Comparison of ENCODE assay signal across 8 cellular contexts in the genomic region with DNA sequence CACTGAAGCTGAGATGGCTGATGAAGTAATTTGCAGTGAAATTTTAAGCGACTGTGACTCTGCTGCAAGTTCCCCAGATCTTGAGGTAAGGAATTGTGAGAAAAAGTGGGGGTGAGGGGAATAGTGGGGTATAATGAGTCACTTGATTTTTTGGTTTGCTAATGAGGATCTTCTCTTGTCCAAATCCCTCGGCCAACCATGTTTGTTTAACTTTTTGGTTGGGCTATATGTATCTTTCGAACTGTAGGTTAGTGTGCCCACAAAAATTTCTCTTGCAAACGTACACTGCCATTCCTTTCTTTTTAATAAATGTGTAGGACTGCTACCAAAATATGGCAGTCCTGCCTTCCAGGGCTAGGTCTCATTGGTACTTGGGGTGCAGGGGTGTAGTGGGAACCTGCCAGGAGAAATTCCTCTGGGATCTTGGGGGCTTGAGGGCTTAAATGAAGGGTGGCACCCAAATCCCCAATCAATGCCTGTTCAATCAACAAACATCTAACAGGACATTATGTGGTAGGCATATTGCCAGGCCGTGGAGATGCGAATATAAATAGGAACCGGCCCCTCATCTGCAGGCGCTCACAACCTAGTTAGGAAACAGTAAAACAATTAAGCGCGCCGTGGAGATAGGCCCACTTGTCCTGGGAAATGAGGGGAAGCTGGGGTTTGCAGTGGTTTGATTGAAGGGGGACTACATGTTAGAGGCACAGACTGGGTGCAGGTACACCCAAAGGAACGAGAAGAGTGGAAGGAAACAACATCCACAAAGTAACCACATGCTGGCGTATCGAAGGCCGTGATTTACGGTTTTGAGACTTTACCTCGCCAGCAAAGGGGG. TPM values are rescaled to one million over a fixed set of nuclear protein-coding genes. Genes with fewer than 3 reads are reported as not detected.
A peak's percentile ranks its signal among the peaks of the same experiment; 100 is the strongest.
DNase-seq lines count a peak whose midpoint lies in the region; ATAC-seq, FAIRE-seq and TF ChIP-seq lines count a peak whose summit lies in the region.

No MANE protein-coding gene starts in this region.

- no peaks in the 10 kb centered on the region for H4K20me1 ChIP-seq in HCT116 (ENCODE audit: insufficient read depth)

- peaks cover 35% of the 10 kb centered on the region for H3K36me3 Mint-ChIP-seq in WTC11
- H3K36me3 Mint-ChIP-seq in glutamatergic neuron (ENCODE audit: unreplicated experiment) = no peaks in the 10 kb centered on the region

- peaks cover 19 to 30% of the 10 kb centered on the region in 2 experiments; a peak in 3 of 4 replicates for H3K36me3 ChIP-seq in HCT116 (ENCODE audit: control insufficient read depth in 1 of 2, insufficient read depth in 2 of 2, low read length in 2 of 2)

- peaks cover 35% of the 10 kb centered on the region for H3K79me2 ChIP-seq in HCT116 (ENCODE audit: insufficient read depth, low read length)

- no peaks in the 10 kb centered on the region for H3K9me3 ChIP-seq in HCT116 (ENCODE audit: control insufficient read depth in 1 of 2, insufficient read depth in 1 of 2, low read depth in 1 of 2, low read length in 2 of 2)

- RAD21 ChIA-PET in HCT116 (lab: Charles Lee; ENCODE audit: low non-redundant PET in 1 of 2, low total read pairs in 2 of 2, uncharacterized antibody in 2 of 2, unreplicated experiment in 2 of 2) = no interaction called here

- no peak for DNase-seq in HCT116 (ENCODE audit: low read depth, low spot score)
- DNase-seq in WTC11 (ENCODE audit: low spot score) = no peak
- no peak for DNase-seq in glutamatergic neuron
- DNase-seq in GM12891 (ENCODE audit: insufficient read length, low spot score) = no peak
- DNase-seq in cerebellar cortex (ENCODE audit: low spot score) = no peak
- DNase-seq in activated CD4-positive, CD25-positive, alpha-beta regulatory T cell treated with anti-CD3 and anti-CD28 coated beads, Interleukin-2, amount 50 U/mL, for 72 hours = no peak
- no peak for DNase-seq in SK-N-DZ (ENCODE audit: low spot score)

- H3K4me1 Mint-ChIP-seq in WTC11 (peaks cover 26% of the 10 kb centered on the region), glutamatergic neuron (ENCODE audit: low read depth, unreplicated experiment) (peaks cover 20% of the 10 kb centered on the region)

- H3K4me1 ChIP-seq in HCT116 (ENCODE audit: control insufficient read depth in 1 of 2, insufficient read depth in 2 of 2, low read length in 2 of 2) = peaks cover 12 to 23% of the 10 kb centered on the region in 2 experiments; a peak in 3 of 4 replicates

- H3K4me3 Mint-ChIP-seq in WTC11 (peak overlapping the region; percentile 96), glutamatergic neuron (ENCODE audit: unreplicated experiment) (peak overlapping the region; percentile 81)

- intact Hi-C loops in HCT116 (cut with micrococcal nuclease) = no loop called here

- BruUV-seq in HCT116 (replicated peaks; lab: Mats Ljungman, UMichigan) = no TSS peak

- CTCF ChIA-PET in HCT116 (lab: Charles Lee) (interaction anchor here (0.6 to 2.5 kb wide), 9 partner anchors 13 to 243 kb away, joined by 3 to 15 read pairs (median 7); partner anchors contain the start of gene BCL2L2), WTC11 (lab: Charles Lee) (interaction anchor here (1.1 to 4.5 kb wide), 12 partner anchors 13 to 262 kb away, joined by 3 to 39 read pairs (median 9); partner anchors contain the start of genes BCL2L2, CEBPE, HOMEZ and PPP1R3E)

- no peaks in the 10 kb centered on the region for H3K9me3 Mint-ChIP-seq in WTC11
- H3K9me3 Mint-ChIP-seq in glutamatergic neuron (ENCODE audit: unreplicated experiment) = peaks cover 13% of the 10 kb centered on the region

- peak overlapping the region; percentile 99 for H3K27ac Mint-ChIP-seq in WTC11
- peak overlapping the region; percentile 89 for H3K27ac Mint-ChIP-seq in glutamatergic neuron (ENCODE audit: unreplicated experiment)

- H3K4me2 ChIP-seq in HCT116 (ENCODE audit: low read length) = peak overlapping the region; percentile 70

- no peak for TF ChIP-seq RAD21 in HCT116 (IDR thresholded peaks at IDR 0.05; ENCODE audit: low read depth)

- peak overlapping the region; percentile 51 for H3K9ac ChIP-seq in HCT116 (ENCODE audit: low read length)

- TF ChIP-seq POLR2A in HCT116 (IDR thresholded peaks at IDR 0.05; ENCODE audit: borderline replicate concordance, extremely low read depth, insufficient read depth, insufficient read length) = no peak
- TF ChIP-seq POLR2A in GM12891 (IDR thresholded peaks at IDR 0.05; ENCODE audit: low read depth, low read length) = no peak

- H3K4me3 ChIP-seq in HCT116 (replicated peaks in 1 of 2; ENCODE audit: low read depth in 1 of 2, low read length in 2 of 2) = peak overlapping the region; percentile 44 to 98
- H3K4me3 ChIP-seq in skin epidermis = peak overlapping the region; percentile 12 to 96 (median 92)

- H2AFZ ChIP-seq in HCT116 (ENCODE audit: low read depth, low read length, poor library complexity, severe bottlenecking) = no peak overlapping the region

- H3K27me3 ChIP-seq in HCT116 (ENCODE audit: insufficient read depth, low read length) = no peaks in the 10 kb centered on the region

- ATAC-seq in HCT116 = no peak
- ATAC-seq in WTC11 = no peak

- no peaks in the 10 kb centered on the region for H3K9me2 ChIP-seq in HCT116 (ENCODE audit: insufficient read depth)

- no peak for FAIRE-seq in GM12891 (lab: Jason Lieb, UNC)

- POLR2A ChIA-PET in HCT116 (lab: Charles Lee) = interaction anchor here (1.5 to 2.8 kb wide), 4 partner anchors 13 to 34 kb away, joined by 6 to 21 read pairs (median 10); partner anchors contain the start of genes BCL2L2, HOMEZ and PPP1R3E
- POLR2A ChIA-PET in WTC11 (lab: Charles Lee) = interaction anchor here (1.0 to 2.7 kb wide), 6 partner anchors 14 to 218 kb away, joined by 4 to 32 read pairs (median 12); partner anchors contain the start of genes BCL2L2, HOMEZ and PPP1R3E

- H3K27me3 Mint-ChIP-seq in WTC11 (ENCODE audit: low read depth) = no peaks in the 10 kb centered on the region
- H3K27me3 Mint-ChIP-seq in glutamatergic neuron (ENCODE audit: unreplicated experiment) = peaks cover 14% of the 10 kb centered on the region

- H3K27ac ChIP-seq in HCT116 (ENCODE audit: low read depth, low read length) (peak overlapping the region; percentile 71), skin epidermis (peak overlapping the region in 20 of 21 experiments; percentile 66 to 99 (median 88))

- TF ChIP-seq CTCF in HCT116 (IDR thresholded peaks at IDR 0.05 in 2 of 3, conservative IDR thresholded peaks at IDR 0.05 in 1 of 3; ENCODE audit: borderline replicate concordance in 1 of 3, insufficient read depth in 1 of 3, low read depth in 2 of 3, low read length in 2 of 3) = no peak
- no peak for TF ChIP-seq CTCF in WTC11 (IDR thresholded peaks at IDR 0.05)
- no peak for TF ChIP-seq CTCF in glutamatergic neuron (IDR thresholded peaks at IDR 0.05; ENCODE audit: partially characterized antibody, unreplicated experiment)

TF ChIP-seq in HCT116, 20 proteins besides CTCF, POLR2A, EP300 and RAD21 (continues in another document):
- TF ChIP-seq CBX3 (IDR thresholded peaks at IDR 0.05; ENCODE audit: low read depth) = 0 out of 2 replicates have a peak, but pooled peaks have one; percentile 4
- no peak for TF ChIP-seq SRF (IDR thresholded peaks at IDR 0.05; ENCODE audit: low read depth)

TF ChIP-seq in WTC11, 78 proteins besides CTCF, POLR2A, EP300 and RAD21 (continues in another document):
- TF ChIP-seq SOX15 (CRISPR knock-in tag; IDR thresholded peaks at IDR 0.05) = no peak
- no peak for TF ChIP-seq GABPB1 (CRISPR knock-in tag; IDR thresholded peaks at IDR 0.05)
- no peak for TF ChIP-seq NFYB (CRISPR knock-in tag; conservative IDR thresholded peaks at IDR 0.05; ENCODE audit: low read depth)

TF ChIP-seq in GM12891, 5 proteins besides CTCF, POLR2A, EP300 and RAD21:
- TF ChIP-seq SPI1 (IDR thresholded peaks at IDR 0.05; ENCODE audit: low read depth, low read length) = no peak
- TF ChIP-seq POLR2AphosphoS5 (IDR thresholded peaks at IDR 0.05; ENCODE audit: low read depth, low read length) = no peak
- no peak for TF ChIP-seq POU2F2 (IDR thresholded peaks at IDR 0.05; ENCODE audit: low read depth, low read length)
- TF ChIP-seq TAF1 (IDR thresholded peaks at IDR 0.05; ENCODE audit: low read depth, low read length) = no peak
- no peak for TF ChIP-seq PAX5 (IDR thresholded peaks at IDR 0.05; ENCODE audit: insufficient read depth, low read length, severe bottlenecking)

RNA-seq across cellular contexts. Expression of gene PABPN1, which starts 1.3 kb away (rescaled TPM):
- total RNA-seq in HCT116 (2021; ENCODE audit: unreplicated experiment) (184 TPM), WTC11 (2021) (290 to 321 TPM (median 295 TPM) in 3 replicates), glutamatergic neuron (ENCODE audit: unreplicated experiment) (355 TPM)
- polyA plus RNA-seq in HCT116 (2012) = 131 and 143 TPM in 2 replicates
- polyA plus RNA-seq in GM12891 (2012; ENCODE audit: low read depth, missing spikeins) = 128 TPM
- 142 and 147 TPM in 2 replicates for polyA plus RNA-seq in SK-N-DZ (2014; cell fraction: cytosol; rRNA removed)
- polyA plus RNA-seq in SK-N-DZ (2014; cell fraction: nucleus; rRNA removed) = 567 and 701 TPM in 2 replicates

RNA-seq across cellular contexts. Expression of gene BCL2L2, which starts 13.3 kb away (rescaled TPM):
- total RNA-seq in HCT116 (2021; ENCODE audit: unreplicated experiment) (25.5 TPM), WTC11 (2021) (15.5 to 18.2 TPM (median 16.9 TPM) in 3 replicates), glutamatergic neuron (ENCODE audit: unreplicated experiment) (32.6 TPM)
- polyA plus RNA-seq in HCT116 (2012) = 32.9 and 34.4 TPM in 2 replicates
- 11.7 TPM for polyA plus RNA-seq in GM12891 (2012; ENCODE audit: low read depth, missing spikeins)
- 20.5 and 23.3 TPM in 2 replicates for polyA plus RNA-seq in SK-N-DZ (2014; cell fraction: cytosol; rRNA removed)
- 23.9 and 48.5 TPM in 2 replicates for polyA plus RNA-seq in SK-N-DZ (2014; cell fraction: nucleus; rRNA removed)

RNA-seq across cellular contexts. Expression of gene PPP1R3E, which starts 17.3 kb away (rescaled TPM):
- total RNA-seq in HCT116 (2021; ENCODE audit: unreplicated experiment) (5.6 TPM), WTC11 (2021) (4.1 to 7.4 TPM (median 5.9 TPM) in 3 replicates), glutamatergic neuron (ENCODE audit: unreplicated experiment) (10.8 TPM)
- 2.6 and 4.2 TPM in 2 replicates for polyA plus RNA-seq in HCT116 (2012)
- 6.5 TPM for polyA plus RNA-seq in GM12891 (2012; ENCODE audit: low read depth, missing spikeins)
- 6.0 and 9.3 TPM in 2 replicates for polyA plus RNA-seq in SK-N-DZ (2014; cell fraction: cytosol; rRNA removed)
- polyA plus RNA-seq in SK-N-DZ (2014; cell fraction: nucleus; rRNA removed) = 17.1 and 21.5 TPM in 2 replicates

RNA-seq across cellular contexts. Expression of gene SLC22A17, which starts 32.7 kb away (rescaled TPM):
- total RNA-seq in HCT116 (2021; ENCODE audit: unreplicated experiment) (5.9 TPM), WTC11 (2021) (42.3 to 52.4 TPM (median 51.4 TPM) in 3 replicates), glutamatergic neuron (ENCODE audit: unreplicated experiment) (70.6 TPM)
- 7.0 and 8.6 TPM in 2 replicates for polyA plus RNA-seq in HCT116 (2012)
- polyA plus RNA-seq in GM12891 (2012; ENCODE audit: low read depth, missing spikeins) = 0.09 TPM
- polyA plus RNA-seq in SK-N-DZ (2014; cell fraction: cytosol; rRNA removed) = 23.2 and 28.7 TPM in 2 replicates
- 59.7 and 85.7 TPM in 2 replicates for polyA plus RNA-seq in SK-N-DZ (2014; cell fraction: nucleus; rRNA removed)

RNA-seq across cellular contexts. Expression of gene HOMEZ, which starts 34.0 kb away (rescaled TPM):
- total RNA-seq in HCT116 (2021; ENCODE audit: unreplicated experiment) (18.2 TPM), WTC11 (2021) (9.4 to 10.7 TPM (median 10.1 TPM) in 3 replicates), glutamatergic neuron (ENCODE audit: unreplicated experiment) (12.2 TPM)
- 12.5 and 15.7 TPM in 2 replicates for polyA plus RNA-seq in HCT116 (2012)
- polyA plus RNA-seq in GM12891 (2012; ENCODE audit: low read depth, missing spikeins) = 6.5 TPM
- 6.4 and 8.3 TPM in 2 replicates for polyA plus RNA-seq in SK-N-DZ (2014; cell fraction: cytosol; rRNA removed)
- polyA plus RNA-seq in SK-N-DZ (2014; cell fraction: nucleus; rRNA removed) = 4.6 and 10.0 TPM in 2 replicates
